ENCODE assay signal across 9 cellular contexts in the genomic region with DNA sequence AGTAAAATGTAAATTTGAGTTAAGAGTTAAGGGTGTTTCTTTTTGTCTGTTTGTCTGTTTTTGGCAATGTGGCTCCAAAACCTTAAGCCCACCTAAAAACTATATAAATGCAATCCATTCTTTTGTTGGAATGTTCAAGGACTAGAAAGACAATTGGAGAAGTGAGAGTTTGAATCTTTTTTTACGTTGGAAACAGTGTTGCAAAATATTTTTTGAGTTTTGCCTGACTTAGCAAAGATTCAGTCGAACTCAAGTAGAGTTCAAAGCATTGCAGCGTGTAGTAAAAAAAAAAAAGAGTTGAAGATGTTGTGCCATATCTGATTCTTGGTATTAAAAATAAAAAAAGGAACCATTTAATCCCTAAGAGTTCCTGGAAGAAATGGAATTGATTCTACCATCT. TPM values are rescaled to one million over a fixed set of nuclear protein-coding genes. Genes with fewer than 3 reads are reported as not detected.
DNase-seq lines count a peak whose midpoint lies in the region; ATAC-seq and TF ChIP-seq lines count a peak whose summit lies in the region.
"Had no signal": no experiment of that assay in that cellular context is flagged by ENCODE, and none has a peak within 500 bp of the region (broad histone marks: within the 10 kb centered on the region; RNA-seq: fewer than 3 reads in every experiment).

No MANE protein-coding gene starts in this region.

- H3K27ac ChIP-seq in dorsolateral prefrontal cortex: peak overlapping the region in 17 of 59 donors; percentile 6 to 64 (median 34)
- H3K27ac ChIP-seq in neutrophil: peak overlapping the region; percentile 97

- no peak for TF ChIP-seq CTCF in GM06990 (IDR thresholded peaks at IDR 0.05; ENCODE audit: insufficient read depth, low read length, poor library complexity, severe bottlenecking)
- no peak for TF ChIP-seq CTCF in dorsolateral prefrontal cortex (IDR thresholded peaks at IDR 0.05 in 54 of 56, conservative IDR thresholded peaks at IDR 0.05 in 2 of 56; ENCODE audit: low read depth in 1 of 56, partially characterized antibody in 56 of 56)
- no peak for TF ChIP-seq CTCF in neutrophil (IDR thresholded peaks at IDR 0.05)
- no peak for TF ChIP-seq CTCF in GM20000 (IDR thresholded peaks at IDR 0.05; ENCODE audit: extremely low read depth, missing control alignments)

- ATAC-seq in GM21381 (IDR thresholded peaks at IDR 0.05; ENCODE audit: unreplicated experiment): no peak

- H3K27me3 ChIP-seq in GM06990 (replicated peaks; ENCODE audit: control insufficient read depth, insufficient read depth, low read length) (no peaks in the 10 kb centered on the region), dorsolateral prefrontal cortex (peaks cover 0 to 88% (median 36%) of the 10 kb centered on the region in 45 donors), neutrophil (no peaks in the 10 kb centered on the region)

- intact Hi-C loops in dorsolateral prefrontal cortex (cut with DNase I): no loop called here

- peak overlapping the region; percentile 77 for H3K4me3 ChIP-seq in GM06990 (replicated peaks; ENCODE audit: low read depth, low read length)
- H3K4me3 ChIP-seq in dorsolateral prefrontal cortex: peak overlapping the region in 38 of 59 donors; percentile 2 to 58 (median 46)
- peak overlapping the region; percentile 81 to 96 for H3K4me3 ChIP-seq in neutrophil (ENCODE audit: low read depth in 1 of 2, low read length in 1 of 2)

- H3K36me3 ChIP-seq in GM06990 (ENCODE audit: control insufficient read depth, insufficient read depth, low read length) (no peaks in the 10 kb centered on the region), neutrophil (peaks cover 8% of the 10 kb centered on the region)

- DNase-seq in GM06990 (ENCODE audit: extremely low read depth, insufficient read length) (no peak), MV-4-11 (lab: John Stamatoyannopoulos, UW) (peak; percentile 81), dorsolateral prefrontal cortex (no peak), GM20000 (ENCODE audit: low spot score) (no peak), NCI-H1417 treated with DMSO at 0.1 percent for 48 hours (lab: John Stamatoyannopoulos, UW) (no peak)
- DNase-seq in activated CD4-positive, alpha-beta T cell treated with anti-CD3 and anti-CD28 coated beads, Interleukin-2, amount 50 U/mL, for 48 hours: no peak
- DNase-seq: NK-92 treated with Interleukin-12 subunit alpha and Interleukin-12 subunit beta, amount 100 ng/mL, for 24 hours had no signal

- no peaks in the 10 kb centered on the region for H3K9me3 ChIP-seq in neutrophil

- H3K4me1 ChIP-seq in neutrophil (ENCODE audit: control insufficient read depth in 1 of 2, insufficient read depth in 1 of 2, low read depth in 1 of 2, low read length in 1 of 2): peaks cover 88 to 90% of the 10 kb centered on the region in 2 experiments

RNA-seq across cellular contexts. Expression of gene SYK, which starts 0.9 kb away (rescaled TPM):
- total RNA-seq in dorsolateral prefrontal cortex: 10 to 100 TPM in 21 of 120 experiments, 1 to 10 TPM in 98, under 1 TPM in 1; 0.77 to 17.9 (median 6.4) TPM
